ENCODE assay signal across 10 cellular contexts in the genomic region with DNA sequence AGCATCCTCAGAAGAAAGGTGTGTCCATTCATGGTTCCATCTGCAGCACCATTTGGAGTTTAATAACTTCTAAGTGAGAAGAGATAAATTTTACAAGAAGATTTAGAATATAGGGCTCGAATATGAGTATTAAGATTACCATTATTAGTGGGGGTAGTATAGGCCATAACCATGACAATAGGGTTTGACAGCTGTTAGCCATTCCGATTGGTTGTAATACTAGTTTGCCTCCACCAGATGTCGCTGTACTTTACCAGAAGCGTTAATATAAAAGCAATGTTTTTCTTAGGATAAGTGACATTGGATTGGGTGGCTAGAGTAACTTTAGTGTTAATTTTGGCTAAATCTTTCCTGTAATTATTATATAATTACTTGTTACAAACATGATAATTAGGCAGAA.
DNase-seq lines count a peak whose midpoint lies in the region; ATAC-seq, FAIRE-seq and TF ChIP-seq lines count a peak whose summit lies in the region.
"Had no signal": no experiment of that assay in that cellular context is flagged by ENCODE, and none has a peak within 500 bp of the region (broad histone marks: within the 10 kb centered on the region; RNA-seq: fewer than 3 reads in every experiment).

No MANE protein-coding gene starts in this region.

- H4K91ac ChIP-seq in H9 (ENCODE audit: insufficient read length, low read depth, low read length) = no peak overlapping the region

- CTCF ChIA-PET in CD4-positive, alpha-beta T cell (lab: Charles Lee) = no interaction called here
- CTCF ChIA-PET in activated CD4-positive, alpha-beta memory T cell treated with anti-CD3 and anti-CD28 coated beads for 36 hours (lab: Charles Lee) = interaction anchor here (1.0 to 1.2 kb wide), 3 partner anchors 20 to 42 kb away, joined by 3 to 4 read pairs (median 3); no protein-coding TSS in a partner anchor
- CTCF ChIA-PET in CD8-positive, alpha-beta memory T cell (lab: Charles Lee) = no interaction called here

- H3K79me2 ChIP-seq in H9 (ENCODE audit: insufficient read depth, low read length) = no peaks in the 10 kb centered on the region

- H3K4me3 ChIP-seq in left lung = no peak overlapping the region
- H3K4me3 ChIP-seq in tibial nerve = no peak overlapping the region
- H3K4me3 ChIP-seq in CD8-positive, alpha-beta memory T cell (ENCODE audit: low read length) = no peak overlapping the region

- no peak overlapping the region for H2BK120ac ChIP-seq in H9 (ENCODE audit: low read depth, low read length, poor library complexity, severe bottlenecking)

- no peaks in the 10 kb centered on the region for H4K20me1 ChIP-seq in H9 (ENCODE audit: control insufficient read depth, insufficient read depth, insufficient read length)

- TF ChIP-seq CTCF in CD4-positive, alpha-beta T cell (IDR thresholded peaks at IDR 0.05) = peak; percentile 45
- TF ChIP-seq CTCF in H9 (conservative IDR thresholded peaks at IDR 0.05) = peak; percentile 73
- TF ChIP-seq CTCF in left lung (IDR thresholded peaks at IDR 0.05) = peak; percentile 31 to 38
- peak in 2 of 5 experiments; percentile 14 to 15 for TF ChIP-seq CTCF in tibial nerve (IDR thresholded peaks at IDR 0.05)

- no peak overlapping the region for H4K5ac ChIP-seq in H9 (ENCODE audit: insufficient read length, low read depth, low read length)

- no peak overlapping the region for H3K9ac ChIP-seq in H9 (ENCODE audit: extremely low read depth, insufficient read length, low read length)

- no peak overlapping the region for H2AK5ac ChIP-seq in H9 (ENCODE audit: insufficient read length, low read length)

- peak; percentile 61 for FAIRE-seq in TTC549 (lab: Jason Lieb, UNC)

- H3K4me3 Mint-ChIP-seq in CD4-positive, alpha-beta T cell = no peak overlapping the region
- no peak overlapping the region for H3K4me3 Mint-ChIP-seq in H9
- H3K4me3 Mint-ChIP-seq in activated CD4-positive, alpha-beta memory T cell treated with anti-CD3 and anti-CD28 coated beads for 36 hours = no peak overlapping the region
- no peak overlapping the region for H3K4me3 Mint-ChIP-seq in CD8-positive, alpha-beta memory T cell

- no peak for ATAC-seq in CD4-positive, alpha-beta T cell (ENCODE audit: poor library complexity)
- no peak for ATAC-seq in left lung

- no peak overlapping the region for H3K14ac ChIP-seq in H9 (ENCODE audit: insufficient read depth, low read length)

- TF ChIP-seq POLR2A in tibial nerve (IDR thresholded peaks at IDR 0.05) = no peak

- H2AFZ ChIP-seq in H9 (ENCODE audit: low read length) = no peak overlapping the region

- intact Hi-C loops in CD4-positive, alpha-beta T cell (cut with DNase I, micrococcal nuclease) = no loop called here
- intact Hi-C loops in left lung (cut with DNase I) = no loop called here
- intact Hi-C loops in activated CD4-positive, alpha-beta memory T cell treated with anti-CD3 and anti-CD28 coated beads for 36 hours (cut with micrococcal nuclease) = loop anchor here (10.0 kb wide), 1 partner anchor 447 kb away; no protein-coding TSS in a partner anchor

- no peak overlapping the region for H4K8ac ChIP-seq in H9 (replicated peaks; ENCODE audit: insufficient read length, low read depth, low read length)

- H3K27me3 Mint-ChIP-seq in CD4-positive, alpha-beta T cell = peaks cover 13% of the 10 kb centered on the region
- H3K27me3 Mint-ChIP-seq in H9 (ENCODE audit: low read depth) = peaks cover 5% of the 10 kb centered on the region
- peaks cover 3% of the 10 kb centered on the region for H3K27me3 Mint-ChIP-seq in activated CD4-positive, alpha-beta memory T cell treated with anti-CD3 and anti-CD28 coated beads for 36 hours
- H3K27me3 Mint-ChIP-seq in CD8-positive, alpha-beta memory T cell = peaks cover 9 to 17% of the 10 kb centered on the region in 2 donors

- H3K9me3 ChIP-seq in CD4-positive, alpha-beta T cell (ENCODE audit: control insufficient read depth, low read length) = peaks cover 30% of the 10 kb centered on the region
- H3K9me3 ChIP-seq in H9 (ENCODE audit: control insufficient read depth, low read depth, low read length) (peaks cover 55% of the 10 kb centered on the region), left lung (peaks cover 0 to 70% of the 10 kb centered on the region in 2 donors), tibial nerve (peaks cover 0 to 83% (median 10%) of the 10 kb centered on the region in 4 donors)
- peaks cover 8% of the 10 kb centered on the region for H3K9me3 ChIP-seq in CD8-positive, alpha-beta memory T cell (ENCODE audit: low read length)

- no peak overlapping the region for H3K27ac ChIP-seq in CD4-positive, alpha-beta T cell (ENCODE audit: low read depth, low read length)
- no peak overlapping the region for H3K27ac ChIP-seq in H9 (ENCODE audit: insufficient read length, low read depth, low read length)
- H3K27ac ChIP-seq in left lung = no peak overlapping the region
- no peak overlapping the region for H3K27ac ChIP-seq in tibial nerve
- no peak overlapping the region for H3K27ac ChIP-seq in CD8-positive, alpha-beta memory T cell (ENCODE audit: low read depth, low read length)

- H3K56ac ChIP-seq in H9 (ENCODE audit: insufficient read length, low read depth, low read length) = no peak overlapping the region

- H2BK12ac ChIP-seq in H9 (ENCODE audit: insufficient read length, low read depth, low read length) = no peak overlapping the region

- DNase-seq in CD4-positive, alpha-beta T cell = no peak
- no peak for DNase-seq in H9
- DNase-seq in left lung = no peak
- DNase-seq in tibial nerve (ENCODE audit: low spot score in 2 of 2) = no peak
- DNase-seq in activated CD4-positive, alpha-beta memory T cell treated with anti-CD3 and anti-CD28 coated beads for 36 hours = no peak
- no peak for DNase-seq in CD8-positive, alpha-beta memory T cell
- DNase-seq in NCI-H510A (lab: John Stamatoyannopoulos, UW) = no peak
- DNase-seq: effector CD4-positive, alpha-beta T cell; NCI-H774 had no signal

- H3K27me3 ChIP-seq in CD4-positive, alpha-beta T cell (ENCODE audit: control insufficient read depth, insufficient read depth, low read length) = peaks cover 3% of the 10 kb centered on the region
- H3K27me3 ChIP-seq in H9 (ENCODE audit: insufficient read depth, low read length) (no peaks in the 10 kb centered on the region), left lung (no peaks in the 10 kb centered on the region), tibial nerve (no peaks in the 10 kb centered on the region)
- no peaks in the 10 kb centered on the region for H3K27me3 ChIP-seq in CD8-positive, alpha-beta memory T cell (ENCODE audit: insufficient read depth, low read length, poor library complexity, severe bottlenecking)

- H3K9me3 Mint-ChIP-seq in CD4-positive, alpha-beta T cell = peaks cover 9% of the 10 kb centered on the region
- H3K9me3 Mint-ChIP-seq in H9 = peaks cover 66 to 68% of the 10 kb centered on the region in 2 experiments
- H3K9me3 Mint-ChIP-seq in activated CD4-positive, alpha-beta memory T cell treated with anti-CD3 and anti-CD28 coated beads for 36 hours = peaks cover 26% of the 10 kb centered on the region
- peaks cover 26 to 40% (median 34%) of the 10 kb centered on the region in 5 donors for H3K9me3 Mint-ChIP-seq in CD8-positive, alpha-beta memory T cell

- no peak overlapping the region for H2BK5ac ChIP-seq in H9 (ENCODE audit: insufficient read length, low read length)

- no peak overlapping the region for H2BK20ac ChIP-seq in H9 (ENCODE audit: low read depth, low read length, poor library complexity, severe bottlenecking)

- no peaks in the 10 kb centered on the region for H3K4me1 ChIP-seq in H9 (ENCODE audit: insufficient read depth, low read length)
- H3K4me1 ChIP-seq in left lung = no peaks in the 10 kb centered on the region
- H3K4me1 ChIP-seq in tibial nerve = no peaks in the 10 kb centered on the region
- H3K4me1 ChIP-seq in CD8-positive, alpha-beta memory T cell (ENCODE audit: insufficient read depth, low read length) = no peaks in the 10 kb centered on the region

- POLR2A ChIA-PET in CD4-positive, alpha-beta T cell (lab: Charles Lee) = no interaction called here
- POLR2A ChIA-PET in activated CD4-positive, alpha-beta memory T cell treated with anti-CD3 and anti-CD28 coated beads for 36 hours (lab: Charles Lee) = no interaction called here
- POLR2A ChIA-PET in CD8-positive, alpha-beta memory T cell (lab: Charles Lee) = no interaction called here

- no CpG with 5 or more reads among the region's 4 CpGs for WGBS in H9 (ENCODE audit: extremely low coverage, insufficient read length, low lambda C conversion rate)
- WGBS in tibial nerve, 2 donors = 43 to 59% methylated on average over 4 of the region's 4 CpGs

- no peak overlapping the region for H2BK15ac ChIP-seq in H9 (ENCODE audit: low read depth, low read length)

- no peaks in the 10 kb centered on the region for H3K23me2 ChIP-seq in H9 (ENCODE audit: insufficient read length, low read depth, low read length, poor library complexity, severe bottlenecking)

- H3K18ac ChIP-seq in H9 (ENCODE audit: insufficient read length, low read depth, low read length) = no peak overlapping the region

- H3K79me1 ChIP-seq in H9 (ENCODE audit: insufficient read depth, low read depth, low read length, poor library complexity, severe bottlenecking) = no peaks in the 10 kb centered on the region

- no peak overlapping the region for H3T11ph ChIP-seq in H9 (ENCODE audit: low read length)

- no peak overlapping the region for H3K4me2 ChIP-seq in H9 (ENCODE audit: insufficient read depth, insufficient read length, low read length)

- no peak overlapping the region for H3K27ac Mint-ChIP-seq in CD4-positive, alpha-beta T cell
- H3K27ac Mint-ChIP-seq in H9 = no peak overlapping the region
- no peak overlapping the region for H3K27ac Mint-ChIP-seq in activated CD4-positive, alpha-beta memory T cell treated with anti-CD3 and anti-CD28 coated beads for 36 hours
- H3K27ac Mint-ChIP-seq in CD8-positive, alpha-beta memory T cell = no peak overlapping the region

- H3K36me3 Mint-ChIP-seq in CD4-positive, alpha-beta T cell (ENCODE audit: low read depth) = peaks cover 7% of the 10 kb centered on the region
- peaks cover 8 to 20% (median 16%) of the 10 kb centered on the region in 3 experiments for H3K36me3 Mint-ChIP-seq in H9 (ENCODE audit: insufficient read depth in 1 of 3, low read depth in 3 of 3)
- peaks cover 6% of the 10 kb centered on the region for H3K36me3 Mint-ChIP-seq in activated CD4-positive, alpha-beta memory T cell treated with anti-CD3 and anti-CD28 coated beads for 36 hours
- H3K36me3 Mint-ChIP-seq in CD8-positive, alpha-beta memory T cell = peaks cover 0 to 8% (median 0%) of the 10 kb centered on the region in 3 donors

- H3K23ac ChIP-seq in H9 (ENCODE audit: insufficient read length, low read depth, low read length) = no peak overlapping the region

- H3K4me1 Mint-ChIP-seq in CD4-positive, alpha-beta T cell (ENCODE audit: low read depth) = no peaks in the 10 kb centered on the region
- H3K4me1 Mint-ChIP-seq in H9 = no peaks in the 10 kb centered on the region
- no peaks in the 10 kb centered on the region for H3K4me1 Mint-ChIP-seq in activated CD4-positive, alpha-beta memory T cell treated with anti-CD3 and anti-CD28 coated beads for 36 hours (ENCODE audit: low read depth)
- H3K4me1 Mint-ChIP-seq in CD8-positive, alpha-beta memory T cell = no peaks in the 10 kb centered on the region

- no peaks in the 10 kb centered on the region for H3K36me3 ChIP-seq in left lung
- H3K36me3 ChIP-seq in tibial nerve = no peaks in the 10 kb centered on the region
- no peaks in the 10 kb centered on the region for H3K36me3 ChIP-seq in CD8-positive, alpha-beta memory T cell (ENCODE audit: insufficient read depth, low read length)

- TF ChIP-seq EP300 in tibial nerve (IDR thresholded peaks at IDR 0.05) = no peak

- no peak overlapping the region for H3K4ac ChIP-seq in H9 (ENCODE audit: low read depth, low read length)
